In genomic region chrX:36957425-36958328, GRCh38 we compare ENCODE assay signal across 10 cellular contexts. TPM values are rescaled to one million over a fixed set of nuclear protein-coding genes. Genes with fewer than 3 reads are reported as not detected.
DNase-seq lines count a peak whose midpoint lies in the region; ATAC-seq and TF ChIP-seq lines count a peak whose summit lies in the region.
"Had no signal": no experiment of that assay in that cellular context is flagged by ENCODE, and none has a peak within 500 bp of the region (broad histone marks: within the 10 kb centered on the region; RNA-seq: fewer than 3 reads in every experiment).

No MANE protein-coding gene starts in this region.

- H3K36me3 ChIP-seq in BE2C, result no peaks in the 10 kb centered on the region

- peaks cover 5% of the 10 kb centered on the region for H3K27me3 ChIP-seq in BE2C
- H3K27me3 ChIP-seq in foreskin keratinocyte, result peaks cover 26% of the 10 kb centered on the region

- H3K4me3 ChIP-seq in BE2C (ENCODE audit: low read depth, low read length), result peak overlapping the region; percentile 29

- peak; percentile 35 for DNase-seq in BE2C
- peak; percentile 4 for DNase-seq in NCI-H524 treated with DMSO at 0.1 percent for 48 hours (lab: John Stamatoyannopoulos, UW)
- DNase-seq in foreskin keratinocyte, result no peak
- peak; percentile 9 for DNase-seq in occipital lobe (lab: John Stamatoyannopoulos, UW)
- DNase-seq: effector memory CD8-positive, alpha-beta T cell; naive thymus-derived CD4-positive, alpha-beta T cell had no signal

- H3K4me1 ChIP-seq in BE2C (no peaks in the 10 kb centered on the region), foreskin keratinocyte (no peaks in the 10 kb centered on the region)

- H3K9me3 ChIP-seq in BE2C, result no peaks in the 10 kb centered on the region

- TF ChIP-seq CTCF in BE2C (IDR thresholded peaks at IDR 0.05; ENCODE audit: low read depth, low read length), result peak; percentile 18; the same call in 1 of the 2 replicates
- peak; percentile 19 for TF ChIP-seq CTCF in foreskin keratinocyte (conservative IDR thresholded peaks at IDR 0.05)

- H3K27ac ChIP-seq in foreskin keratinocyte, result no peak overlapping the region

- ATAC-seq in foreskin keratinocyte, result peak; percentile 61
- ATAC-seq in HG02884 (IDR thresholded peaks at IDR 0.05; ENCODE audit: unreplicated experiment), result no peak
- ATAC-seq in HG03520 (IDR thresholded peaks at IDR 0.05; ENCODE audit: unreplicated experiment), result no peak
- no peak for ATAC-seq in activated CD4-positive, CD25-positive, alpha-beta regulatory T cell treated with anti-CD3 and anti-CD28 coated beads, Interleukin-2, amount 50 U/mL, for 24 hours
- ATAC-seq in HG03108 (IDR thresholded peaks at IDR 0.05; ENCODE audit: unreplicated experiment), result no peak
- ATAC-seq: effector memory CD8-positive, alpha-beta T cell; naive thymus-derived CD4-positive, alpha-beta T cell had no signal

RNA-seq across cellular contexts. Expression of gene FAM47C, which starts 50.5 kb away (rescaled TPM):
- not detected for polyA plus RNA-seq in BE2C (2012; ENCODE audit: insufficient read depth, insufficient read length, low read depth)
- total RNA-seq in foreskin keratinocyte (not detected in 2 replicates), occipital lobe (not detected)
- polyA plus RNA-seq in foreskin keratinocyte, result not detected in 2 replicates
- total RNA-seq: naive thymus-derived CD4-positive, alpha-beta T cell had no signal
- polyA plus RNA-seq: naive thymus-derived CD4-positive, alpha-beta T cell had no signal

Comparison
In these comparisons a context has a peak if more than half of its experiments do, and no peak if none do; other contexts are left out.
1. DNase-seq: peak in BE2C (single experiment), NCI-H524 treated with DMSO at 0.1 percent for 48 hours (single experiment) and occipital lobe (single experiment); none in foreskin keratinocyte (0 of 2).